In the genomic region with DNA sequence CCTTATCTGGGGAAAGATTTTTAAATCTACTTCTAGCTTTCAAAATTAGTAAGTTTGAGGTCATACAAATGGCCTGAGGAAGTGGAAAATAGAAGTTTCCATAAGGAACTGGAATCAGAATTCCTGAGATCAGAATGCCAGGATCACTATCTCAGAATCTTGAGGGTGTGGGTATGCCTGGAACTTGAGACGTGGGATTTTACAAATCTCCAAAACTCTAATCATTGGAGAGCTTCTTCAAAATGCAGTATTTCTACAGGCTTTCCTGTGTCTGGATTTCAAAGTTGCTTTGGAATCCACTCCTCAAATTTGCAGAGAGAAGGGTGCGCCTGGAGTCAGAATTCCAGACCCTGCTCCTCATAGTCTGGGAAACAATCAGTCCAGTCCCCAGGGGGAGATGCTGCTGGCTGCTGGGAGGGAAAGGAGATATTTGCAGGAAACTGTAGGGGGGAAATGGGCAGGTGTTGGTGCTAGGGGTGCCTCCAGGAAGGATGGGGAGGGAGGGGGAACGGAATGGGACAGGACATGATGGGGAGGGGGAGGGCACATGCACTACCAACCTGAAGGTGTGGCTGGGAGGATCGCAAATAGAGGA, we compare ENCODE assay signal across 22 cellular contexts. TPM values are rescaled to one million over a fixed set of nuclear protein-coding genes. Genes with fewer than 3 reads are reported as not detected.
DNase-seq lines count a peak whose midpoint lies in the region; TF ChIP-seq lines count a peak whose summit lies in the region.
"Had no signal": no experiment of that assay in that cellular context is flagged by ENCODE, and none has a peak within 500 bp of the region (broad histone marks: within the 10 kb centered on the region; RNA-seq: fewer than 3 reads in every experiment).

No MANE protein-coding gene starts in this region.

- no peaks in the 10 kb centered on the region for H3K9me3 ChIP-seq in smooth muscle cell (replicated peaks; ENCODE audit: low read depth)
- H3K9me3 ChIP-seq: heart left ventricle, SK-N-SH, tibial artery had no signal

- H3K4me3 Mint-ChIP-seq in activated naive CD8-positive, alpha-beta T cell: peak overlapping the region; percentile 32
- H3K4me3 Mint-ChIP-seq in activated naive CD8-positive, alpha-beta T cell treated with anti-CD3 and anti-CD28 coated beads for 36 hours: no peak overlapping the region
- H3K4me3 Mint-ChIP-seq in dendritic cell treated with granulocyte-macrophage colony-stimulating factor and Interleukin-4, amounts not matched to agents 40 ng/mL and 50 ng/mL, for 4 days: peak overlapping the region; percentile 53
- H3K4me3 Mint-ChIP-seq: activated naive CD4-positive, alpha-beta T cell treated with anti-CD3 and anti-CD28 coated beads, Interleukin-2, amount 50 U/mL, for 24 hours; stimulated activated effector memory CD8-positive, alpha-beta T cell treated with anti-CD3 and anti-CD28 coated beads, Interleukin-12 subunit alpha, Interleukin-12 subunit beta, amount 100 ng/mL, for 72 hours had no signal

- intact Hi-C loops in dendritic cell treated with granulocyte-macrophage colony-stimulating factor and Interleukin-4, amounts not matched to agents 40 ng/mL and 50 ng/mL, for 4 days (cut with micrococcal nuclease): no loop called here

- DNase-seq in activated naive CD8-positive, alpha-beta T cell treated with anti-CD3 and anti-CD28 coated beads for 36 hours: no peak
- no peak for DNase-seq in smooth muscle cell (lab: John Stamatoyannopoulos, UW; ENCODE audit: unreplicated experiment)
- no peak for DNase-seq in SHP77 (lab: John Stamatoyannopoulos, UW)
- no peak for DNase-seq in NCI-H526 (lab: John Stamatoyannopoulos, UW)
- DNase-seq: activated CD4-positive, alpha-beta T cell treated with anti-CD3 and anti-CD28 coated beads, Interleukin-2, amount 50 U/mL, for 1 hour; activated T-cell treated with anti-CD3 and anti-CD28 coated beads, Interleukin-2, amount 50 U/mL, for 1 hour; HCEC 1CT; heart left ventricle; NCI-H187; NCI-H524 treated with DMSO at 0.1 percent for 48 hours; PC-3; SK-N-SH; small intestine; tibial artery had no signal

- H3K9me3 Mint-ChIP-seq in activated naive CD8-positive, alpha-beta T cell (ENCODE audit: low read depth): no peaks in the 10 kb centered on the region
- no peaks in the 10 kb centered on the region for H3K9me3 Mint-ChIP-seq in activated naive CD8-positive, alpha-beta T cell treated with anti-CD3 and anti-CD28 coated beads for 36 hours
- H3K9me3 Mint-ChIP-seq in dendritic cell treated with granulocyte-macrophage colony-stimulating factor and Interleukin-4, amounts not matched to agents 40 ng/mL and 50 ng/mL, for 4 days: no peaks in the 10 kb centered on the region
- H3K9me3 Mint-ChIP-seq: activated naive CD4-positive, alpha-beta T cell treated with anti-CD3 and anti-CD28 coated beads, Interleukin-2, amount 50 U/mL, for 24 hours; stimulated activated effector memory CD8-positive, alpha-beta T cell treated with anti-CD3 and anti-CD28 coated beads, Interleukin-12 subunit alpha, Interleukin-12 subunit beta, amount 100 ng/mL, for 72 hours had no signal

- H3K9ac ChIP-seq in smooth muscle cell (ENCODE audit: low read depth): no peak overlapping the region
- H3K9ac ChIP-seq: parathyroid adenoma, SK-N-SH had no signal

- peak overlapping the region; percentile 85 for H3K4me2 ChIP-seq in smooth muscle cell
- H3K4me2 ChIP-seq: SK-N-SH had no signal

- peaks cover 8% of the 10 kb centered on the region for H3F3A ChIP-seq in smooth muscle cell (ENCODE audit: low read depth)

- H2AFZ ChIP-seq in smooth muscle cell (ENCODE audit: low read depth): no peak overlapping the region
- H2AFZ ChIP-seq: parathyroid adenoma had no signal

- H3K27me3 Mint-ChIP-seq in activated naive CD8-positive, alpha-beta T cell: no peaks in the 10 kb centered on the region
- peaks cover 8% of the 10 kb centered on the region for H3K27me3 Mint-ChIP-seq in activated naive CD8-positive, alpha-beta T cell treated with anti-CD3 and anti-CD28 coated beads for 36 hours
- no peaks in the 10 kb centered on the region for H3K27me3 Mint-ChIP-seq in dendritic cell treated with granulocyte-macrophage colony-stimulating factor and Interleukin-4, amounts not matched to agents 40 ng/mL and 50 ng/mL, for 4 days
- H3K27me3 Mint-ChIP-seq: activated naive CD4-positive, alpha-beta T cell treated with anti-CD3 and anti-CD28 coated beads, Interleukin-2, amount 50 U/mL, for 24 hours had no signal

- H3K4me3 ChIP-seq in smooth muscle cell: no peak overlapping the region
- H3K4me3 ChIP-seq: heart left ventricle, tibial artery had no signal

- peak overlapping the region; percentile 97 for H3K27ac ChIP-seq in smooth muscle cell (ENCODE audit: low read depth)
- H3K27ac ChIP-seq: parathyroid adenoma, tibial artery had no signal

- no peaks in the 10 kb centered on the region for H4K20me1 ChIP-seq in smooth muscle cell (ENCODE audit: low read depth)

- no peaks in the 10 kb centered on the region for H3K36me3 Mint-ChIP-seq in activated naive CD8-positive, alpha-beta T cell
- no peaks in the 10 kb centered on the region for H3K36me3 Mint-ChIP-seq in activated naive CD8-positive, alpha-beta T cell treated with anti-CD3 and anti-CD28 coated beads for 36 hours
- peaks cover 10% of the 10 kb centered on the region for H3K36me3 Mint-ChIP-seq in dendritic cell treated with granulocyte-macrophage colony-stimulating factor and Interleukin-4, amounts not matched to agents 40 ng/mL and 50 ng/mL, for 4 days (ENCODE audit: low read depth)
- H3K36me3 Mint-ChIP-seq: activated naive CD4-positive, alpha-beta T cell treated with anti-CD3 and anti-CD28 coated beads, Interleukin-2, amount 50 U/mL, for 24 hours; stimulated activated effector memory CD8-positive, alpha-beta T cell treated with anti-CD3 and anti-CD28 coated beads, Interleukin-12 subunit alpha, Interleukin-12 subunit beta, amount 100 ng/mL, for 72 hours had no signal

- no peak overlapping the region for H3K27ac Mint-ChIP-seq in activated naive CD8-positive, alpha-beta T cell
- no peak overlapping the region for H3K27ac Mint-ChIP-seq in activated naive CD8-positive, alpha-beta T cell treated with anti-CD3 and anti-CD28 coated beads for 36 hours
- peak overlapping the region; percentile 73 for H3K27ac Mint-ChIP-seq in dendritic cell treated with granulocyte-macrophage colony-stimulating factor and Interleukin-4, amounts not matched to agents 40 ng/mL and 50 ng/mL, for 4 days
- H3K27ac Mint-ChIP-seq: activated naive CD4-positive, alpha-beta T cell treated with anti-CD3 and anti-CD28 coated beads, Interleukin-2, amount 50 U/mL, for 24 hours; stimulated activated effector memory CD8-positive, alpha-beta T cell treated with anti-CD3 and anti-CD28 coated beads, Interleukin-12 subunit alpha, Interleukin-12 subunit beta, amount 100 ng/mL, for 72 hours had no signal

- H3K4me1 Mint-ChIP-seq in activated naive CD8-positive, alpha-beta T cell (ENCODE audit: low read depth): peaks cover 50% of the 10 kb centered on the region
- peaks cover 27% of the 10 kb centered on the region for H3K4me1 Mint-ChIP-seq in activated naive CD8-positive, alpha-beta T cell treated with anti-CD3 and anti-CD28 coated beads for 36 hours
- H3K4me1 Mint-ChIP-seq in dendritic cell treated with granulocyte-macrophage colony-stimulating factor and Interleukin-4, amounts not matched to agents 40 ng/mL and 50 ng/mL, for 4 days (ENCODE audit: low read depth): peaks cover 87% of the 10 kb centered on the region

- H3K27me3 ChIP-seq in smooth muscle cell (ENCODE audit: low read depth): no peaks in the 10 kb centered on the region
- H3K27me3 ChIP-seq: heart left ventricle, tibial artery had no signal

- H3K36me3 ChIP-seq in smooth muscle cell (ENCODE audit: low read depth): no peaks in the 10 kb centered on the region
- H3K36me3 ChIP-seq: heart left ventricle, tibial artery had no signal

- WGBS in smooth muscle cell (ENCODE audit: low lambda C conversion rate): 59% methylated on average over 3 of the region's 4 CpGs

- H3K4me1 ChIP-seq in smooth muscle cell (ENCODE audit: low read depth): peaks cover 29% of the 10 kb centered on the region

- peaks cover 16% of the 10 kb centered on the region for H3K79me2 ChIP-seq in smooth muscle cell (ENCODE audit: low read depth)

- no peak for TF ChIP-seq CTCF in smooth muscle cell (IDR thresholded peaks at IDR 0.05; ENCODE audit: borderline replicate concordance, insufficient read depth, poor library complexity, severe bottlenecking)

RNA-seq across cellular contexts. Expression of gene CATIP, which starts 31.0 kb away (rescaled TPM):
- not detected for total RNA-seq in activated naive CD8-positive, alpha-beta T cell treated with anti-CD3 and anti-CD28 coated beads for 36 hours
- not detected in 2 replicates for total RNA-seq in smooth muscle cell
- polyA plus RNA-seq in smooth muscle cell: 0.18 and 0.25 TPM in 2 replicates
- total RNA-seq: bronchial epithelial cell, mononuclear cell, PC-3 had no signal
- polyA plus RNA-seq: keratinocyte had no signal

RNA-seq across cellular contexts. Expression of gene TMBIM1, which starts 33.4 kb away (rescaled TPM):
- total RNA-seq in activated naive CD8-positive, alpha-beta T cell treated with anti-CD3 and anti-CD28 coated beads for 36 hours: 10 to 100 TPM; 47.5 to 52.2 TPM
- total RNA-seq in smooth muscle cell: 109 TPM in 2 replicates
- polyA plus RNA-seq in smooth muscle cell: 121 and 172 TPM in 2 replicates

RNA-seq across cellular contexts. Expression of gene PNKD, which starts 55.3 kb away (rescaled TPM):
- total RNA-seq in activated naive CD8-positive, alpha-beta T cell treated with anti-CD3 and anti-CD28 coated beads for 36 hours: 10 to 100 TPM; 23.6 to 25.1 TPM
- total RNA-seq in smooth muscle cell: 26.1 and 42.0 TPM in 2 replicates
- polyA plus RNA-seq in smooth muscle cell: 109 and 126 TPM in 2 replicates

RNA-seq across cellular contexts. Expression of gene AAMP, which starts 55.7 kb away (rescaled TPM):
- 10 to 100 TPM; 94.6 to 97.7 TPM for total RNA-seq in activated naive CD8-positive, alpha-beta T cell treated with anti-CD3 and anti-CD28 coated beads for 36 hours
- total RNA-seq in smooth muscle cell: 58.9 and 71.5 TPM in 2 replicates
- 95.8 and 135 TPM in 2 replicates for polyA plus RNA-seq in smooth muscle cell

RNA-seq across cellular contexts. Expression of gene SLC11A1, which starts 56.4 kb away (rescaled TPM):
- total RNA-seq in activated naive CD8-positive, alpha-beta T cell treated with anti-CD3 and anti-CD28 coated beads for 36 hours: under 1 TPM; 0.08 TPM
- total RNA-seq in smooth muscle cell: 0.31 TPM in 1 of 2 replicates, not detected in the other
- 0.14 and 0.38 TPM in 2 replicates for polyA plus RNA-seq in smooth muscle cell
